In genomic region chr4:110963621-110964020, GRCh38 we compare ENCODE assay signal across 17 cellular contexts.
A peak's percentile ranks its signal among the peaks of the same experiment; 100 is the strongest.
DNase-seq lines count a peak whose midpoint lies in the region; TF ChIP-seq lines count a peak whose summit lies in the region.
"Had no signal": no experiment of that assay in that cellular context is flagged by ENCODE, and none has a peak within 500 bp of the region (broad histone marks: within the 10 kb centered on the region; RNA-seq: fewer than 3 reads in every experiment).

No MANE protein-coding gene starts in this region.

- no peaks in the 10 kb centered on the region for H3K36me3 Mint-ChIP-seq in HFFc6 (ENCODE audit: low read depth)
- H3K36me3 Mint-ChIP-seq in endodermal cell (ENCODE audit: low read depth) = no peaks in the 10 kb centered on the region

- TF ChIP-seq POLR2A in sigmoid colon (IDR thresholded peaks at IDR 0.05) = no peak

- H3K9ac ChIP-seq in endodermal cell (ENCODE audit: extremely low read depth, low read length, poor library complexity, severe bottlenecking) = no peak overlapping the region
- H3K9ac ChIP-seq: BLaER1 treated with 17β-estradiol and CSF1 and Interleukin-3, amounts not matched to agents 10 nM and 100 nM; GM23248 had no signal

- H3K9me3 Mint-ChIP-seq in HFFc6 (no peaks in the 10 kb centered on the region), endodermal cell (no peaks in the 10 kb centered on the region)
- H3K9me3 Mint-ChIP-seq: CD4-positive, alpha-beta T cell had no signal

- H3K27ac Mint-ChIP-seq in HFFc6 = no peak overlapping the region
- peak overlapping the region; percentile 19 for H3K27ac Mint-ChIP-seq in endodermal cell
- H3K27ac Mint-ChIP-seq: CD4-positive, alpha-beta T cell had no signal

- 89 to 96% methylated on average over 3 to 7 of the region's 7 CpGs for WGBS in endodermal cell (ENCODE audit: insufficient coverage in 1 of 2, insufficient read length in 1 of 2), 2 experiments
- WGBS in sigmoid colon, 2 donors = 62 to 68% methylated on average over 7 of the region's 7 CpGs

- peak overlapping the region; percentile 20 for H3K4me3 ChIP-seq in BE2C (ENCODE audit: low read depth, low read length)
- no peak overlapping the region for H3K4me3 ChIP-seq in endodermal cell (ENCODE audit: low read length)
- H3K4me3 ChIP-seq in WERI-Rb-1 (ENCODE audit: low read depth, low read length) = no peak overlapping the region
- H3K4me3 ChIP-seq in sigmoid colon = no peak overlapping the region
- H3K4me3 ChIP-seq: BLaER1 treated with 17β-estradiol and CSF1 and Interleukin-3, amounts not matched to agents 10 nM and 100 nM; GM12878; GM23248 had no signal

- intact Hi-C loops in sigmoid colon (cut with DNase I) = no loop called here

- H3K4me1 Mint-ChIP-seq in HFFc6 (ENCODE audit: low read depth) (peaks cover 30% of the 10 kb centered on the region), endodermal cell (peaks cover 4% of the 10 kb centered on the region)

- H3K9me3 ChIP-seq in BE2C = no peaks in the 10 kb centered on the region
- no peaks in the 10 kb centered on the region for H3K9me3 ChIP-seq in endodermal cell (ENCODE audit: control insufficient read depth, low read length)
- H3K9me3 ChIP-seq in WERI-Rb-1 (ENCODE audit: severe bottlenecking) = no peaks in the 10 kb centered on the region
- H3K9me3 ChIP-seq in sigmoid colon = no peaks in the 10 kb centered on the region
- H3K9me3 ChIP-seq: BLaER1 treated with 17β-estradiol and CSF1 and Interleukin-3, amounts not matched to agents 10 nM and 100 nM had no signal

- TF ChIP-seq CTCF in BE2C (IDR thresholded peaks at IDR 0.05; ENCODE audit: low read depth, low read length) = no peak
- TF ChIP-seq CTCF in HFFc6 (IDR thresholded peaks at IDR 0.05) = no peak
- TF ChIP-seq CTCF in endodermal cell (conservative IDR thresholded peaks at IDR 0.05) = no peak
- TF ChIP-seq CTCF in WERI-Rb-1 (IDR thresholded peaks at IDR 0.05; ENCODE audit: low read depth, low read length) = no peak
- TF ChIP-seq CTCF in sigmoid colon (IDR thresholded peaks at IDR 0.05) = no peak

- H3K27ac ChIP-seq in endodermal cell (ENCODE audit: low read depth, low read length) = no peak overlapping the region
- no peak overlapping the region for H3K27ac ChIP-seq in WERI-Rb-1
- H3K27ac ChIP-seq in sigmoid colon = no peak overlapping the region
- H3K27ac ChIP-seq: BLaER1 treated with 17β-estradiol and CSF1 and Interleukin-3, amounts not matched to agents 10 nM and 100 nM; GM23248 had no signal

- no peaks in the 10 kb centered on the region for H3K4me1 ChIP-seq in BE2C
- no peaks in the 10 kb centered on the region for H3K4me1 ChIP-seq in endodermal cell (ENCODE audit: control insufficient read depth, insufficient read depth, low read length)
- H3K4me1 ChIP-seq in sigmoid colon = no peaks in the 10 kb centered on the region
- H3K4me1 ChIP-seq: BLaER1 treated with 17β-estradiol and CSF1 and Interleukin-3, amounts not matched to agents 10 nM and 100 nM had no signal

- H3K27me3 Mint-ChIP-seq in HFFc6 (ENCODE audit: insufficient read depth) (no peaks in the 10 kb centered on the region), endodermal cell (ENCODE audit: insufficient read depth) (no peaks in the 10 kb centered on the region)
- H3K27me3 Mint-ChIP-seq: CD4-positive, alpha-beta T cell had no signal

- DNase-seq in BE2C = no peak
- DNase-seq in HFFc6 = no peak
- no peak for DNase-seq in endodermal cell
- peak; percentile 73 for DNase-seq in left kidney (ENCODE audit: low read depth, low spot score)
- no peak for DNase-seq in stimulated activated CD4-positive, alpha-beta T cell treated with anti-CD3 and anti-CD28 coated beads, Interleukin-12 subunit alpha, Interleukin-12 subunit beta, amount 100 ng/mL, for 4 hours
- DNase-seq in putamen (ENCODE audit: low spot score) = no peak
- no peak for DNase-seq in WERI-Rb-1
- no peak for DNase-seq in sigmoid colon
- DNase-seq: 8988T; AML-193; Calu3; CD4-positive, alpha-beta T cell; DMS 273 treated with DMSO at 0.1 percent for 48 hours; DMS79; GM23248 had no signal

- no peak for TF ChIP-seq EP300 in sigmoid colon (IDR thresholded peaks at IDR 0.05)

- H3K4me3 Mint-ChIP-seq in HFFc6 (peak overlapping the region; percentile 73; the same call in 1 of the 2 replicates), endodermal cell (no peak overlapping the region)
- H3K4me3 Mint-ChIP-seq: CD4-positive, alpha-beta T cell had no signal

- H3K27me3 ChIP-seq in BE2C (peaks cover 29% of the 10 kb centered on the region), endodermal cell (ENCODE audit: control insufficient read depth, insufficient read depth, low read length, poor library complexity, severe bottlenecking) (no peaks in the 10 kb centered on the region), WERI-Rb-1 (ENCODE audit: insufficient read depth, low read depth, severe bottlenecking) (peaks cover 42% of the 10 kb centered on the region), sigmoid colon (peaks cover 0 to 8% (median 0%) of the 10 kb centered on the region in 3 donors)
- H3K27me3 ChIP-seq: BLaER1 treated with 17β-estradiol and CSF1 and Interleukin-3, amounts not matched to agents 10 nM and 100 nM had no signal

- H3K36me3 ChIP-seq in BE2C (no peaks in the 10 kb centered on the region), endodermal cell (ENCODE audit: control insufficient read depth, insufficient read depth, low read length) (no peaks in the 10 kb centered on the region), WERI-Rb-1 (no peaks in the 10 kb centered on the region), sigmoid colon (no peaks in the 10 kb centered on the region)
- H3K36me3 ChIP-seq: BLaER1 treated with 17β-estradiol and CSF1 and Interleukin-3, amounts not matched to agents 10 nM and 100 nM had no signal
